In genomic region chr15:55239440-55240124, GRCh38 we compare ENCODE assay signal across 28 cellular contexts. TPM values are rescaled to one million over a fixed set of nuclear protein-coding genes. Genes with fewer than 3 reads are reported as not detected.
DNase-seq lines count a peak whose midpoint lies in the region; ATAC-seq and TF ChIP-seq lines count a peak whose summit lies in the region.
"Had no signal": no experiment of that assay in that cellular context is flagged by ENCODE, and none has a peak within 500 bp of the region (broad histone marks: within the 10 kb centered on the region; RNA-seq: fewer than 3 reads in every experiment).

No MANE protein-coding gene starts in this region.

- POLR2A ChIA-PET in CD8-positive, alpha-beta memory T cell (lab: Charles Lee) = interaction anchor here (0.6 to 1.6 kb wide), 3 partner anchors 28 to 46 kb away, joined by 3 to 11 read pairs (median 3); partner anchors contain the start of gene RSL24D1

- TF ChIP-seq CTCF in lower lobe of right lung (IDR thresholded peaks at IDR 0.05) (no peak), hepatocyte (IDR thresholded peaks at IDR 0.05; ENCODE audit: poor library complexity) (no peak)

- no peaks in the 10 kb centered on the region for H3K9me3 Mint-ChIP-seq in activated CD4-positive, alpha-beta T cell treated with anti-CD3 and anti-CD28 coated beads, Interleukin-2, amount 10 ng/mL, durations not matched to agents 24 days and 14 days
- H3K9me3 Mint-ChIP-seq in CD8-positive, alpha-beta memory T cell = no peaks in the 10 kb centered on the region
- H3K9me3 Mint-ChIP-seq in activated T-helper 17 cell treated with anti-CD3 and anti-CD28 coated beads, Interleukin-2, amount 50 U/mL, for 72 hours = no peaks in the 10 kb centered on the region
- H3K9me3 Mint-ChIP-seq: GM23338, neural progenitor cell, WTC11 had no signal

- intact Hi-C loops in activated CD4-positive, alpha-beta T cell treated with anti-CD3 and anti-CD28 coated beads, Interleukin-2, amount 10 ng/mL, durations not matched to agents 24 days and 14 days (cut with micrococcal nuclease) = loop anchor here (2.0 kb wide), 1 partner anchor 15 kb away; no protein-coding TSS in a partner anchor
- intact Hi-C loops in lower lobe of right lung (cut with DNase I) = no loop called here

- H3K27ac Mint-ChIP-seq in activated CD4-positive, alpha-beta T cell treated with anti-CD3 and anti-CD28 coated beads, Interleukin-2, amount 10 ng/mL, durations not matched to agents 24 days and 14 days = peak overlapping the region; percentile 51
- H3K27ac Mint-ChIP-seq in CD8-positive, alpha-beta memory T cell = peak overlapping the region; percentile 4 to 87 (median 44)
- peak overlapping the region; percentile 86 for H3K27ac Mint-ChIP-seq in activated T-helper 17 cell treated with anti-CD3 and anti-CD28 coated beads, Interleukin-2, amount 50 U/mL, for 72 hours
- H3K27ac Mint-ChIP-seq: GM23338, neural progenitor cell, WTC11 had no signal

- CTCF ChIA-PET in CD8-positive, alpha-beta memory T cell (lab: Charles Lee) = interaction anchor here (0.6 to 1.2 kb wide), 2 partner anchors 19 to 79 kb away, joined by 3 to 4 read pairs; partner anchors contain the start of genes PIGB and PIGBOS1

- no peaks in the 10 kb centered on the region for H3K27me3 Mint-ChIP-seq in activated CD4-positive, alpha-beta T cell treated with anti-CD3 and anti-CD28 coated beads, Interleukin-2, amount 10 ng/mL, durations not matched to agents 24 days and 14 days
- H3K27me3 Mint-ChIP-seq in CD8-positive, alpha-beta memory T cell = no peaks in the 10 kb centered on the region
- no peaks in the 10 kb centered on the region for H3K27me3 Mint-ChIP-seq in activated T-helper 17 cell treated with anti-CD3 and anti-CD28 coated beads, Interleukin-2, amount 50 U/mL, for 72 hours

- H3K4me3 ChIP-seq in CD8-positive, alpha-beta memory T cell (ENCODE audit: low read length) = no peak overlapping the region
- no peak overlapping the region for H3K4me3 ChIP-seq in lower lobe of right lung
- no peak overlapping the region for H3K4me3 ChIP-seq in hepatocyte
- H3K4me3 ChIP-seq: ascending aorta, cardiac muscle cell, colonic mucosa, GM23338, neural progenitor cell, skin epidermis had no signal

- 88% methylated on average over 5 of the region's 5 CpGs for WGBS in hepatocyte (ENCODE audit: low lambda C conversion rate, missing lambda C conversion rate)

- no peaks in the 10 kb centered on the region for H3K36me3 ChIP-seq in CD8-positive, alpha-beta memory T cell (ENCODE audit: insufficient read depth, low read length)
- H3K36me3 ChIP-seq in lower lobe of right lung = peaks cover 2% of the 10 kb centered on the region
- H3K36me3 ChIP-seq in hepatocyte (replicated peaks; ENCODE audit: insufficient read depth, low read depth) = no peaks in the 10 kb centered on the region
- H3K36me3 ChIP-seq: ascending aorta, cardiac muscle cell, colonic mucosa, neural progenitor cell had no signal

- no peaks in the 10 kb centered on the region for H3K27me3 ChIP-seq in CD8-positive, alpha-beta memory T cell (ENCODE audit: insufficient read depth, low read length, poor library complexity, severe bottlenecking)
- H3K27me3 ChIP-seq in lower lobe of right lung (ENCODE audit: low read depth) (no peaks in the 10 kb centered on the region), hepatocyte (no peaks in the 10 kb centered on the region)
- H3K27me3 ChIP-seq: ascending aorta, cardiac muscle cell, colonic mucosa, neural progenitor cell had no signal

- peaks cover 59% of the 10 kb centered on the region for H3K4me1 Mint-ChIP-seq in activated CD4-positive, alpha-beta T cell treated with anti-CD3 and anti-CD28 coated beads, Interleukin-2, amount 10 ng/mL, durations not matched to agents 24 days and 14 days
- peaks cover 55 to 91% (median 88%) of the 10 kb centered on the region in 3 donors for H3K4me1 Mint-ChIP-seq in CD8-positive, alpha-beta memory T cell
- H3K4me1 Mint-ChIP-seq in activated T-helper 17 cell treated with anti-CD3 and anti-CD28 coated beads, Interleukin-2, amount 50 U/mL, for 72 hours = peaks cover 48% of the 10 kb centered on the region
- H3K4me1 Mint-ChIP-seq: GM23338, neural progenitor cell had no signal

- peak overlapping the region; percentile 5 for H3K27ac ChIP-seq in CD8-positive, alpha-beta memory T cell (ENCODE audit: low read depth, low read length)
- H3K27ac ChIP-seq in lower lobe of right lung (peak overlapping the region; percentile 13), hepatocyte (no peak overlapping the region)
- H3K27ac ChIP-seq: ascending aorta, cardiac muscle cell, colonic mucosa, epithelial cell of prostate, neural progenitor cell, parathyroid adenoma, skin epidermis had no signal

- no peak overlapping the region for H3K4me3 Mint-ChIP-seq in activated CD4-positive, alpha-beta T cell treated with anti-CD3 and anti-CD28 coated beads, Interleukin-2, amount 10 ng/mL, durations not matched to agents 24 days and 14 days
- H3K4me3 Mint-ChIP-seq in CD8-positive, alpha-beta memory T cell = peak overlapping the region in 3 of 7 donors; percentile 7 to 71 (median 20)
- H3K4me3 Mint-ChIP-seq in activated T-helper 17 cell treated with anti-CD3 and anti-CD28 coated beads, Interleukin-2, amount 50 U/mL, for 72 hours = peak overlapping the region; percentile 53
- H3K4me3 Mint-ChIP-seq: GM23338, neural progenitor cell, WTC11 had no signal

- no peak overlapping the region for H3K4me2 ChIP-seq in hepatocyte
- H3K4me2 ChIP-seq: GM23338, neural progenitor cell had no signal

- H3K9me2 ChIP-seq in hepatocyte (replicated peaks; ENCODE audit: insufficient read depth) = no peaks in the 10 kb centered on the region

- H2AFZ ChIP-seq in hepatocyte = no peak overlapping the region
- H2AFZ ChIP-seq: GM23338, neural progenitor cell, parathyroid adenoma had no signal

- H3K79me2 ChIP-seq in hepatocyte = peaks cover 13% of the 10 kb centered on the region
- H3K79me2 ChIP-seq: parathyroid adenoma had no signal

- ATAC-seq in activated T-helper 17 cell treated with anti-CD3 and anti-CD28 coated beads, Interleukin-2, amount 50 U/mL, for 72 hours (replicated peaks) = no peak
- ATAC-seq in lower lobe of right lung (no peak), GM18870 (IDR thresholded peaks at IDR 0.05; ENCODE audit: unreplicated experiment) (no peak)
- ATAC-seq: GM23338, Panc1, WTC11 had no signal

- no peaks in the 10 kb centered on the region for H4K20me1 ChIP-seq in hepatocyte (ENCODE audit: insufficient read depth, poor library complexity, severe bottlenecking)

- H3K9me3 ChIP-seq in CD8-positive, alpha-beta memory T cell (ENCODE audit: low read length) = no peaks in the 10 kb centered on the region
- no peaks in the 10 kb centered on the region for H3K9me3 ChIP-seq in lower lobe of right lung
- H3K9me3 ChIP-seq in hepatocyte (ENCODE audit: low read depth) = no peaks in the 10 kb centered on the region
- H3K9me3 ChIP-seq: ascending aorta, colonic mucosa had no signal

- peaks cover 42% of the 10 kb centered on the region for H3K36me3 Mint-ChIP-seq in activated CD4-positive, alpha-beta T cell treated with anti-CD3 and anti-CD28 coated beads, Interleukin-2, amount 10 ng/mL, durations not matched to agents 24 days and 14 days (ENCODE audit: low read depth)
- H3K36me3 Mint-ChIP-seq in CD8-positive, alpha-beta memory T cell = peaks cover 7 to 32% (median 7%) of the 10 kb centered on the region in 3 donors
- peaks cover 82% of the 10 kb centered on the region for H3K36me3 Mint-ChIP-seq in activated T-helper 17 cell treated with anti-CD3 and anti-CD28 coated beads, Interleukin-2, amount 50 U/mL, for 72 hours (ENCODE audit: low read depth)
- H3K36me3 Mint-ChIP-seq: neural progenitor cell, WTC11 had no signal

- H3K4me1 ChIP-seq in CD8-positive, alpha-beta memory T cell (ENCODE audit: insufficient read depth, low read length) = peaks cover 20% of the 10 kb centered on the region
- H3K4me1 ChIP-seq in lower lobe of right lung (peaks cover 20% of the 10 kb centered on the region), hepatocyte (ENCODE audit: insufficient read depth) (no peaks in the 10 kb centered on the region)
- H3K4me1 ChIP-seq: ascending aorta, neural progenitor cell, parathyroid adenoma had no signal

- no peak for DNase-seq in activated CD4-positive, alpha-beta T cell treated with anti-CD3 and anti-CD28 coated beads, Interleukin-2, amount 10 ng/mL, durations not matched to agents 24 days and 14 days
- DNase-seq in activated CD4-positive, alpha-beta T cell treated with anti-CD3 and anti-CD28 coated beads for 4 hours = no peak
- DNase-seq in CD8-positive, alpha-beta memory T cell = no peak
- no peak for DNase-seq in lower lobe of right lung
- no peak for DNase-seq in hepatocyte (ENCODE audit: low spot score)
- no peak for DNase-seq in HuH-7.5 (ENCODE audit: low spot score)
- DNase-seq: activated CD4-positive, alpha-beta T cell treated with anti-CD3 and anti-CD28 coated beads, Interleukin-2, amount 50 U/mL, for 4 hours; colonic mucosa; effector CD8-positive, alpha-beta T cell; MV-4-11; NCI-H1436; NCI-H2081 treated with DMSO at 0.1 percent for 48 hours; NCI-H2227 treated with DMSO at 0.1 percent for 48 hours; NCI-H69; retina; SHP77; stimulated activated naive CD4-positive, alpha-beta T cell had no signal

RNA-seq across cellular contexts. Expression of gene RSL24D1, which starts 42.8 kb away (rescaled TPM):
- 121 TPM in 2 replicates for total RNA-seq in activated CD4-positive, alpha-beta T cell treated with anti-CD3 and anti-CD28 coated beads, Interleukin-2, amount 10 ng/mL, durations not matched to agents 24 days and 14 days
- total RNA-seq in CD8-positive, alpha-beta memory T cell = 100 to 1,000 TPM; 145 to 154 TPM
- 84.9 TPM for polyA plus RNA-seq in CD8-positive, alpha-beta memory T cell
- 100 to 1,000 TPM; 107 to 111 TPM for total RNA-seq in activated T-helper 17 cell treated with anti-CD3 and anti-CD28 coated beads, Interleukin-2, amount 50 U/mL, for 72 hours
- total RNA-seq in lower lobe of right lung (64.6 TPM), hepatocyte (88.7 and 96.7 TPM in 2 replicates)
- polyA plus RNA-seq in hepatocyte = 39.7 and 43.1 TPM in 2 replicates

RNA-seq across cellular contexts. Expression of gene RAB27A, which starts 50.0 kb away (rescaled TPM):
- total RNA-seq in activated CD4-positive, alpha-beta T cell treated with anti-CD3 and anti-CD28 coated beads, Interleukin-2, amount 10 ng/mL, durations not matched to agents 24 days and 14 days = 98.8 and 100 TPM in 2 replicates
- 100 to 1,000 TPM; 187 to 195 TPM for total RNA-seq in CD8-positive, alpha-beta memory T cell
- polyA plus RNA-seq in CD8-positive, alpha-beta memory T cell = 132 TPM
- total RNA-seq in activated T-helper 17 cell treated with anti-CD3 and anti-CD28 coated beads, Interleukin-2, amount 50 U/mL, for 72 hours = 100 to 1,000 TPM in 1 of 2 donors, 10 to 100 TPM in 1; 99.2 to 138 TPM
- 63.4 TPM for total RNA-seq in lower lobe of right lung
- 13.1 and 16.6 TPM in 2 replicates for total RNA-seq in hepatocyte
- polyA plus RNA-seq in hepatocyte = 10.5 and 15.9 TPM in 2 replicates
